Comparison of ENCODE assay signal across 10 cellular contexts in the genomic region with DNA sequence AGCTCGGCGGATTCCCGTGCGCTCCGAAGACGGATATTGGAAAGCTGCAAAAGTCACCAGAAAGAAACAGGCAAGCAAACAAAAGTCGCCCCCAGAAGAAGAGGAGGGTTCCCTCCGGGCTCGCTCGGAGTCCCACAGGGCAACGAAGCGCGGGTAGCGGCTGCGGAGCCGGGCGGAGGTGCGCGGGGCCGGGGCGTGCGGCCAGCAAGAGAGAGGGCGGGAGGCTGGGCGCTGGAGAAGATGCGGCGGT. TPM values are rescaled to one million over a fixed set of nuclear protein-coding genes. Genes with fewer than 3 reads are reported as not detected.
DNase-seq lines count a peak whose midpoint lies in the region; ATAC-seq and TF ChIP-seq lines count a peak whose summit lies in the region.
"Had no signal": no experiment of that assay in that cellular context is flagged by ENCODE, and none has a peak within 500 bp of the region (broad histone marks: within the 10 kb centered on the region; RNA-seq: fewer than 3 reads in every experiment).

A gene (minus strand): TSS at position 247 of the 250 bp plus-strand sequence. CDS start 642 bp downstream, outside the sequence.

- H3K9me3 Mint-ChIP-seq in activated naive CD8-positive, alpha-beta T cell treated with anti-CD3 and anti-CD28 coated beads, Interleukin-2, amount 10 ng/mL, durations not matched to agents 7 days and 5 days = peaks cover 4% of the 10 kb centered on the region
- H3K9me3 Mint-ChIP-seq in activated naive CD8-positive, alpha-beta T cell treated with anti-CD3 and anti-CD28 coated beads for 36 hours = no peaks in the 10 kb centered on the region
- peaks cover 2% of the 10 kb centered on the region for H3K9me3 Mint-ChIP-seq in nephron
- H3K9me3 Mint-ChIP-seq: stimulated activated effector memory CD8-positive, alpha-beta T cell treated with anti-CD3 and anti-CD28 coated beads, Interleukin-12 subunit alpha, Interleukin-12 subunit beta, amount 100 ng/mL, for 72 hours had no signal

- TF ChIP-seq CTCF in epithelial cell of esophagus (IDR thresholded peaks at IDR 0.05; ENCODE audit: insufficient read depth, low read depth, low read length, missing control alignments) (no peak), nephron (IDR thresholded peaks at IDR 0.05; ENCODE audit: unreplicated experiment in 3 of 3) (no peak)

- POLR2A ChIA-PET in activated naive CD8-positive, alpha-beta T cell treated with anti-CD3 and anti-CD28 coated beads, Interleukin-2, amount 10 ng/mL, durations not matched to agents 7 days and 5 days (lab: Charles Lee) = no interaction called here

- no peaks in the 10 kb centered on the region for H3K36me3 Mint-ChIP-seq in activated naive CD8-positive, alpha-beta T cell treated with anti-CD3 and anti-CD28 coated beads, Interleukin-2, amount 10 ng/mL, durations not matched to agents 7 days and 5 days
- H3K36me3 Mint-ChIP-seq in activated naive CD8-positive, alpha-beta T cell treated with anti-CD3 and anti-CD28 coated beads for 36 hours = no peaks in the 10 kb centered on the region
- peaks cover 16% of the 10 kb centered on the region for H3K36me3 Mint-ChIP-seq in nephron (ENCODE audit: low read depth)
- H3K36me3 Mint-ChIP-seq: stimulated activated effector memory CD8-positive, alpha-beta T cell treated with anti-CD3 and anti-CD28 coated beads, Interleukin-12 subunit alpha, Interleukin-12 subunit beta, amount 100 ng/mL, for 72 hours had no signal

- peak within 1 kb of the TSS; percentile 28 for H3K4me3 Mint-ChIP-seq in activated naive CD8-positive, alpha-beta T cell treated with anti-CD3 and anti-CD28 coated beads, Interleukin-2, amount 10 ng/mL, durations not matched to agents 7 days and 5 days
- H3K4me3 Mint-ChIP-seq in activated naive CD8-positive, alpha-beta T cell treated with anti-CD3 and anti-CD28 coated beads for 36 hours = no peak within 1 kb of the TSS
- peak within 1 kb of the TSS; percentile 92 to 94 (median 93) for H3K4me3 Mint-ChIP-seq in nephron
- H3K4me3 Mint-ChIP-seq: stimulated activated effector memory CD8-positive, alpha-beta T cell treated with anti-CD3 and anti-CD28 coated beads, Interleukin-12 subunit alpha, Interleukin-12 subunit beta, amount 100 ng/mL, for 72 hours had no signal

- DNase-seq in activated naive CD8-positive, alpha-beta T cell treated with anti-CD3 and anti-CD28 coated beads, Interleukin-2, amount 10 ng/mL, durations not matched to agents 7 days and 5 days = peak; percentile 26
- DNase-seq in activated naive CD8-positive, alpha-beta T cell treated with anti-CD3 and anti-CD28 coated beads for 36 hours = no peak
- DNase-seq in epithelial cell of esophagus (ENCODE audit: low read depth) = no peak
- DNase-seq in NCI-H1105 treated with DMSO at 0.1 percent for 48 hours (lab: John Stamatoyannopoulos, UW) = no peak
- no peak for DNase-seq in GF-D8 (lab: John Stamatoyannopoulos, UW)
- DNase-seq in NCI-H2171 (lab: John Stamatoyannopoulos, UW) = no peak
- DNase-seq in KG1 (lab: John Stamatoyannopoulos, UW) = no peak
- DNase-seq: NCI-H2081 treated with DMSO at 0.1 percent for 48 hours had no signal

- peak within 1 kb of the TSS; percentile 59 for H3K4me3 ChIP-seq in epithelial cell of esophagus (ENCODE audit: low read length)

- peaks cover 38% of the 10 kb centered on the region for H3K27me3 Mint-ChIP-seq in activated naive CD8-positive, alpha-beta T cell treated with anti-CD3 and anti-CD28 coated beads, Interleukin-2, amount 10 ng/mL, durations not matched to agents 7 days and 5 days
- peaks cover 55% of the 10 kb centered on the region for H3K27me3 Mint-ChIP-seq in activated naive CD8-positive, alpha-beta T cell treated with anti-CD3 and anti-CD28 coated beads for 36 hours
- H3K27me3 Mint-ChIP-seq in nephron (ENCODE audit: low read depth) = peaks cover 10% of the 10 kb centered on the region

- no peak within 1 kb of the TSS for H3K27ac Mint-ChIP-seq in activated naive CD8-positive, alpha-beta T cell treated with anti-CD3 and anti-CD28 coated beads, Interleukin-2, amount 10 ng/mL, durations not matched to agents 7 days and 5 days
- H3K27ac Mint-ChIP-seq in activated naive CD8-positive, alpha-beta T cell treated with anti-CD3 and anti-CD28 coated beads for 36 hours = no peak within 1 kb of the TSS
- H3K27ac Mint-ChIP-seq in nephron = peak within 1 kb of the TSS; percentile 55 to 94 (median 84)
- H3K27ac Mint-ChIP-seq: stimulated activated effector memory CD8-positive, alpha-beta T cell treated with anti-CD3 and anti-CD28 coated beads, Interleukin-12 subunit alpha, Interleukin-12 subunit beta, amount 100 ng/mL, for 72 hours had no signal

- ATAC-seq in activated naive CD8-positive, alpha-beta T cell treated with anti-CD3 and anti-CD28 coated beads, Interleukin-2, amount 10 ng/mL, durations not matched to agents 7 days and 5 days (ENCODE audit: low read depth) = no peak
- ATAC-seq: stimulated activated effector memory CD8-positive, alpha-beta T cell treated with anti-CD3 and anti-CD28 coated beads, Interleukin-12 subunit alpha, Interleukin-12 subunit beta, amount 100 ng/mL, for 72 hours had no signal

- H3K4me1 Mint-ChIP-seq in activated naive CD8-positive, alpha-beta T cell treated with anti-CD3 and anti-CD28 coated beads, Interleukin-2, amount 10 ng/mL, durations not matched to agents 7 days and 5 days = no peaks in the 10 kb centered on the region
- peaks cover 4% of the 10 kb centered on the region for H3K4me1 Mint-ChIP-seq in activated naive CD8-positive, alpha-beta T cell treated with anti-CD3 and anti-CD28 coated beads for 36 hours
- peaks cover 20% of the 10 kb centered on the region for H3K4me1 Mint-ChIP-seq in nephron
- H3K4me1 Mint-ChIP-seq: stimulated activated effector memory CD8-positive, alpha-beta T cell treated with anti-CD3 and anti-CD28 coated beads, Interleukin-12 subunit alpha, Interleukin-12 subunit beta, amount 100 ng/mL, for 72 hours had no signal

RNA-seq across cellular contexts. Expression of the gene that starts here (rescaled TPM):
- total RNA-seq in activated naive CD8-positive, alpha-beta T cell treated with anti-CD3 and anti-CD28 coated beads, Interleukin-2, amount 10 ng/mL, durations not matched to agents 7 days and 5 days = under 1 TPM in 1 of 2 experiments, not detected in 1; 0.11 TPM
- not detected for total RNA-seq in activated naive CD8-positive, alpha-beta T cell treated with anti-CD3 and anti-CD28 coated beads for 36 hours

Comparison
In these comparisons a context has a peak if more than half of its experiments do, and no peak if none do; other contexts are left out.
1. Peak in DNase-seq in activated naive CD8-positive, alpha-beta T cell treated with anti-CD3 and anti-CD28 coated beads, Interleukin-2, amount 10 ng/mL, durations not matched to agents 7 days and 5 days; RNA of the gene not detected or under 1 TPM.
2. H3K27ac Mint-ChIP-seq: peak in nephron (3 of 3); none in activated naive CD8-positive, alpha-beta T cell treated with anti-CD3 and anti-CD28 coated beads, Interleukin-2, amount 10 ng/mL, durations not matched to agents 7 days and 5 days (single experiment) and activated naive CD8-positive, alpha-beta T cell treated with anti-CD3 and anti-CD28 coated beads for 36 hours (single experiment).